ENCODE assay signal across 33 cellular contexts in genomic region chr21:45047257-45047656, GRCh38.
"Had no signal": no experiment of that assay in that cellular context is flagged by ENCODE, and none has a peak within 500 bp of the region (broad histone marks: within the 10 kb centered on the region; RNA-seq: fewer than 3 reads in every experiment).

No MANE protein-coding gene starts in this region.

- H3K27ac Mint-ChIP-seq: activated CD4-positive, alpha-beta memory T cell treated with anti-CD3 and anti-CD28 coated beads, Interleukin-2, amount 10 ng/mL, durations not matched to agents 7 days and 5 days; activated CD8-positive, alpha-beta memory T cell treated with anti-CD3 and anti-CD28 coated beads, Interleukin-2, amount 10 ng/mL, durations not matched to agents 7 days and 5 days; activated naive CD4-positive, alpha-beta T cell treated with anti-CD3 and anti-CD28 coated beads, Interleukin-2, amount 10 ng/mL, durations not matched to agents 7 days and 5 days; activated naive CD8-positive, alpha-beta T cell; activated naive CD8-positive, alpha-beta T cell treated with anti-CD3 and anti-CD28 coated beads, Interleukin-2, amount 50 U/mL, for 24 hours had no signal

- H3K27me3 ChIP-seq: brain microvascular endothelial cell, SJSA1 had no signal

- DNase-seq: activated CD4-positive, alpha-beta memory T cell treated with anti-CD3 and anti-CD28 coated beads, Interleukin-2, amount 10 ng/mL, durations not matched to agents 7 days and 5 days; activated CD4-positive, alpha-beta T cell treated with anti-CD3 and anti-CD28 coated beads for 1 hour; activated CD4-positive, alpha-beta T cell treated with anti-CD3 and anti-CD28 coated beads for 48 hours; activated CD4-positive, CD25-positive, alpha-beta regulatory T cell; activated CD8-positive, alpha-beta memory T cell treated with anti-CD3 and anti-CD28 coated beads for 24 hours; activated CD8-positive, alpha-beta memory T cell treated with anti-CD3 and anti-CD28 coated beads, Interleukin-2, amount 10 ng/mL, durations not matched to agents 7 days and 5 days; activated CD8-positive, alpha-beta memory T cell treated with anti-CD3 and anti-CD28 coated beads, Interleukin-2, amount 50 U/mL, for 48 hours; activated effector memory CD4-positive, alpha-beta T cell treated with Interleukin-2 at 50 U/mL for 16 hours; activated naive CD4-positive, alpha-beta T cell treated with anti-CD3 and anti-CD28 coated beads, Interleukin-2, amount 10 ng/mL, durations not matched to agents 7 days and 5 days; activated naive CD8-positive, alpha-beta T cell treated with anti-CD3 and anti-CD28 coated beads, Interleukin-2, amount 50 U/mL, for 24 hours; activated T-cell treated with anti-CD3 and anti-CD28 coated beads, Interleukin-2, amount 50 U/mL, for 48 hours; anterior cingulate cortex; brain microvascular endothelial cell; Kasumi-1; KG1; MG63; NCI-H1048; NCI-H1105 treated with DMSO at 0.1 percent for 48 hours; NCI-H1436; NCI-H1694; NCI-H1930; NCI-H2081 treated with DMSO at 0.1 percent for 48 hours; NCI-H226; NCI-H524 treated with DMSO at 0.1 percent for 48 hours; SHP77 treated with DMSO at 0.1 percent for 48 hours; SW 1271; T-helper 1 cell; T-helper 2 cell; T-helper 9 cell had no signal

- H3K36me3 Mint-ChIP-seq: activated naive CD4-positive, alpha-beta T cell treated with anti-CD3 and anti-CD28 coated beads, Interleukin-2, amount 10 ng/mL, durations not matched to agents 7 days and 5 days had no signal

- H3K36me3 ChIP-seq: brain microvascular endothelial cell, MG63, SJSA1 had no signal

- H3K4me1 Mint-ChIP-seq: activated CD4-positive, alpha-beta memory T cell treated with anti-CD3 and anti-CD28 coated beads, Interleukin-2, amount 10 ng/mL, durations not matched to agents 7 days and 5 days; activated CD8-positive, alpha-beta memory T cell treated with anti-CD3 and anti-CD28 coated beads, Interleukin-2, amount 10 ng/mL, durations not matched to agents 7 days and 5 days; activated naive CD4-positive, alpha-beta T cell treated with anti-CD3 and anti-CD28 coated beads, Interleukin-2, amount 10 ng/mL, durations not matched to agents 7 days and 5 days; activated naive CD8-positive, alpha-beta T cell treated with anti-CD3 and anti-CD28 coated beads, Interleukin-2, amount 50 U/mL, for 24 hours had no signal

- H3K4me3 ChIP-seq: MG63, SJSA1 had no signal

- ATAC-seq: activated CD8-positive, alpha-beta memory T cell treated with anti-CD3 and anti-CD28 coated beads, Interleukin-2, amount 10 ng/mL, durations not matched to agents 7 days and 5 days; activated naive CD8-positive, alpha-beta T cell treated with anti-CD3 and anti-CD28 coated beads, Interleukin-2, amount 50 U/mL, for 24 hours; Panc1 had no signal

- H3K4me3 Mint-ChIP-seq: activated CD4-positive, alpha-beta memory T cell treated with anti-CD3 and anti-CD28 coated beads, Interleukin-2, amount 10 ng/mL, durations not matched to agents 7 days and 5 days; activated CD8-positive, alpha-beta memory T cell treated with anti-CD3 and anti-CD28 coated beads, Interleukin-2, amount 10 ng/mL, durations not matched to agents 7 days and 5 days; activated naive CD4-positive, alpha-beta T cell treated with anti-CD3 and anti-CD28 coated beads, Interleukin-2, amount 10 ng/mL, durations not matched to agents 7 days and 5 days; activated naive CD8-positive, alpha-beta T cell; activated naive CD8-positive, alpha-beta T cell treated with anti-CD3 and anti-CD28 coated beads, Interleukin-2, amount 50 U/mL, for 24 hours had no signal

- H3K27ac ChIP-seq: brain microvascular endothelial cell, SJSA1, VCaP had no signal
